Comparison of ENCODE assay signal across 31 cellular contexts in genomic region chr13:59368652-59369051, GRCh38.
A peak's percentile ranks its signal among the peaks of the same experiment; 100 is the strongest.
DNase-seq lines count a peak whose midpoint lies in the region; ATAC-seq, FAIRE-seq and TF ChIP-seq lines count a peak whose summit lies in the region.
"Had no signal": no experiment of that assay in that cellular context is flagged by ENCODE, and none has a peak within 500 bp of the region (broad histone marks: within the 10 kb centered on the region; RNA-seq: fewer than 3 reads in every experiment).

No MANE protein-coding gene starts in this region.

- POLR2A ChIA-PET in HepG2 (lab: Yijun Ruan, JAX): no interaction called here

- H3K4me1 ChIP-seq in liver (ENCODE audit: control insufficient read depth in 4 of 4, insufficient read depth in 4 of 4, low read length in 3 of 4): no peaks in the 10 kb centered on the region
- no peaks in the 10 kb centered on the region for H3K4me1 ChIP-seq in HepG2 (ENCODE audit: insufficient read depth, low read length)
- no peaks in the 10 kb centered on the region for H3K4me1 ChIP-seq in left lung
- H3K4me1 ChIP-seq in pancreas: peaks cover 0 to 9% (median 5%) of the 10 kb centered on the region in 3 donors
- H3K4me1 ChIP-seq in Karpas-422 (ENCODE audit: low read length): no peaks in the 10 kb centered on the region
- H3K4me1 ChIP-seq: suprapubic skin had no signal

- peak overlapping the region in 1 of 2 donors; percentile 9 for H3K9ac ChIP-seq in liver (ENCODE audit: low read depth in 1 of 2, low read length in 2 of 2)
- no peak overlapping the region for H3K9ac ChIP-seq in HepG2 (ENCODE audit: insufficient read depth, low read depth, low read length)
- H3K9ac ChIP-seq in Karpas-422 (ENCODE audit: low read length): no peak overlapping the region
- H3K9ac ChIP-seq: SK-N-SH had no signal

- BruUV-seq in HepG2 (replicated peaks; lab: Mats Ljungman, UMichigan): no TSS peak

- CTCF ChIA-PET in HepG2 (lab: Yijun Ruan, JAX; ENCODE audit: low intra/inter-chr PET ratio, low total read pairs): no interaction called here

- H3K36me3 ChIP-seq in liver (ENCODE audit: control insufficient read depth in 4 of 4, insufficient read depth in 3 of 4, low read depth in 1 of 4, low read length in 3 of 4): no peaks in the 10 kb centered on the region
- no peaks in the 10 kb centered on the region for H3K36me3 ChIP-seq in HepG2 (replicated peaks in 1 of 2; ENCODE audit: control insufficient read depth in 1 of 2, insufficient read depth in 2 of 2, low read length in 2 of 2)
- no peaks in the 10 kb centered on the region for H3K36me3 ChIP-seq in left lung
- no peaks in the 10 kb centered on the region for H3K36me3 ChIP-seq in pancreas
- no peaks in the 10 kb centered on the region for H3K36me3 ChIP-seq in Karpas-422 (ENCODE audit: insufficient read depth, low read length)
- H3K36me3 ChIP-seq: suprapubic skin had no signal

- H3K27me3 ChIP-seq in liver (ENCODE audit: control insufficient read depth in 4 of 4, insufficient read depth in 4 of 4, low read length in 3 of 4) (no peaks in the 10 kb centered on the region), HepG2 (ENCODE audit: control insufficient read depth in 1 of 2, insufficient read depth in 2 of 2, low read length in 2 of 2) (no peaks in the 10 kb centered on the region), left lung (no peaks in the 10 kb centered on the region), pancreas (no peaks in the 10 kb centered on the region), Karpas-422 (ENCODE audit: low read length) (no peaks in the 10 kb centered on the region)
- H3K27me3 ChIP-seq: suprapubic skin had no signal

- TF ChIP-seq RAD21 in liver (IDR thresholded peaks at IDR 0.05) (no peak), HepG2 (CRISPR knock-in tag; IDR thresholded peaks at IDR 0.05) (no peak)

- H2AFZ ChIP-seq in HepG2 (ENCODE audit: low read length) (no peak overlapping the region), Karpas-422 (ENCODE audit: low read length) (no peak overlapping the region)

- no peaks in the 10 kb centered on the region for H3K9me2 ChIP-seq in Karpas-422 (replicated peaks; ENCODE audit: insufficient read depth, low read length)
- H3K9me2 ChIP-seq: SK-N-SH had no signal

- H3K9me3 ChIP-seq in liver (ENCODE audit: control insufficient read depth in 4 of 4, low read length in 3 of 4) (no peaks in the 10 kb centered on the region), HepG2 (ENCODE audit: low read length) (no peaks in the 10 kb centered on the region), left lung (no peaks in the 10 kb centered on the region), pancreas (no peaks in the 10 kb centered on the region), Karpas-422 (ENCODE audit: low read length) (no peaks in the 10 kb centered on the region)
- H3K9me3 ChIP-seq: SK-N-SH, suprapubic skin had no signal

- DNase-seq in HepG2 (ENCODE audit: low spot score): no peak
- no peak for DNase-seq in left lung
- DNase-seq in pancreas: no peak
- DNase-seq in SHP77 (lab: John Stamatoyannopoulos, UW): no peak
- DNase-seq in cerebellum (ENCODE audit: low spot score): no peak
- DNase-seq in Karpas-422: no peak
- DNase-seq in NCI-H69 (lab: John Stamatoyannopoulos, UW): no peak
- DNase-seq: activated CD4-positive, alpha-beta T cell treated with anti-CD3 and anti-CD28 coated beads, Interleukin-2, amount 50 U/mL, for 48 hours; activated T-cell treated with anti-CD3 and anti-CD28 coated beads, Interleukin-2, amount 50 U/mL, for 72 hours; caudate nucleus; CD4-positive, alpha-beta T cell; DMS 273 treated with DMSO at 0.1 percent for 48 hours; effector memory CD8-positive, alpha-beta T cell; erythroblast; glutamatergic neuron; islet precursor cell; KG1; MM.1S; NCI-H1105 treated with DMSO at 0.1 percent for 48 hours; NCI-H187 treated with DMSO at 0.1 percent for 48 hours; NCI-H524 treated with DMSO at 0.1 percent for 48 hours; OCI-M1; SK-N-SH; stimulated activated naive B cell treated with anti-CD40 and anti-IgM and Interleukin-4, amounts not matched to agents 10 μg/mL and 1 μg/mL and 100 μg/mL, for 72 hours had no signal

- no peaks in the 10 kb centered on the region for H4K20me1 ChIP-seq in HepG2 (ENCODE audit: insufficient read depth, low read length)
- H4K20me1 ChIP-seq in Karpas-422 (ENCODE audit: insufficient read depth, low read depth, low read length): no peaks in the 10 kb centered on the region

- no peak overlapping the region for H3K4me3 ChIP-seq in liver (ENCODE audit: low read depth in 1 of 3, low read length in 3 of 3)
- H3K4me3 ChIP-seq in HepG2 (replicated peaks in 1 of 3; ENCODE audit: insufficient read depth in 1 of 3, low read depth in 2 of 3, low read length in 3 of 3): no peak overlapping the region
- H3K4me3 ChIP-seq in left lung: no peak overlapping the region
- H3K4me3 ChIP-seq in pancreas: no peak overlapping the region
- H3K4me3 ChIP-seq in Karpas-422 (ENCODE audit: low read length): no peak overlapping the region
- H3K4me3 ChIP-seq: lung, suprapubic skin had no signal

- ATAC-seq in HepG2 (no peak), left lung (peak; percentile 16), pancreas (peak in 3 of 4 donors; percentile 37 to 52 (median 41))
- ATAC-seq: activated T-cell treated with anti-CD3 and anti-CD28 coated beads, Interleukin-2, amount 50 U/mL, for 72 hours; effector memory CD8-positive, alpha-beta T cell; stimulated activated naive B cell treated with anti-CD40 and anti-IgM and Interleukin-4, amounts not matched to agents 10 μg/mL and 1 μg/mL and 100 μg/mL, for 72 hours had no signal

- intact Hi-C loops in HepG2 (cut with micrococcal nuclease; ENCODE audit: unreplicated experiment) (no loop called here), left lung (cut with DNase I) (no loop called here), pancreas (cut with DNase I) (no loop called here)

- FAIRE-seq in HepG2 (lab: Jason Lieb, UNC) (no peak), pancreas (lab: Jason Lieb, UNC) (no peak)
- FAIRE-seq: A204.1, GM19239, H54 had no signal

- TF ChIP-seq EP300 in HepG2 (IDR thresholded peaks at IDR 0.05; ENCODE audit: low read depth in 2 of 2, low read length in 2 of 2) (no peak), HepG2 (CRISPR knock-in tag; IDR thresholded peaks at IDR 0.05; ENCODE audit: borderline replicate concordance) (no peak)

- 59% methylated on average over 3 of the region's 3 CpGs for WGBS in liver
- 5% methylated on average over 3 of the region's 3 CpGs for WGBS in HepG2 (ENCODE audit: low lambda C conversion rate)
- 54 to 60% methylated on average over 3 of the region's 3 CpGs for WGBS in pancreas, 2 donors

- H3K27ac ChIP-seq in liver (ENCODE audit: low read depth in 1 of 2, low read length in 2 of 2) (peak overlapping the region in 1 of 2 donors; percentile 24), HepG2 (ENCODE audit: extremely low read length, insufficient read depth, low read length) (no peak overlapping the region), left lung (peak overlapping the region; percentile 56 to 69), pancreas (no peak overlapping the region), Karpas-422 (ENCODE audit: low read length) (no peak overlapping the region)
- H3K27ac ChIP-seq: RWPE1, suprapubic skin had no signal

- H3K79me2 ChIP-seq in HepG2 (ENCODE audit: insufficient read depth, low read length) (no peaks in the 10 kb centered on the region), Karpas-422 (ENCODE audit: low read length) (no peaks in the 10 kb centered on the region)

- in situ Hi-C loops in HepG2 (cut with HindIII; ENCODE audit: extremely low pct_ligation_motif_present, low pct_unique_long_range_greater_than_20kb): no loop called here

- no peak for TF ChIP-seq POLR2A in HepG2 (IDR thresholded peaks at IDR 0.05; ENCODE audit: insufficient read depth in 1 of 2, low read depth in 2 of 2, low read length in 2 of 2)

- TF ChIP-seq CTCF in liver (IDR thresholded peaks at IDR 0.05; ENCODE audit: low read depth, low read length, missing input control) (no peak), HepG2 (CRISPR knock-in tag; IDR thresholded peaks at IDR 0.05) (no peak), left lung (IDR thresholded peaks at IDR 0.05) (no peak), pancreas (IDR thresholded peaks at IDR 0.05) (no peak)

- H3K4me2 ChIP-seq in HepG2 (ENCODE audit: low read depth, low read length) (no peak overlapping the region), Karpas-422 (ENCODE audit: low read depth, low read length, poor library complexity, severe bottlenecking) (no peak overlapping the region)
- H3K4me2 ChIP-seq: SK-N-SH had no signal

TF ChIP-seq in liver, 16 proteins besides CTCF, POLR2A, EP300 and RAD21:
- TF ChIP-seq, protein P1, sequence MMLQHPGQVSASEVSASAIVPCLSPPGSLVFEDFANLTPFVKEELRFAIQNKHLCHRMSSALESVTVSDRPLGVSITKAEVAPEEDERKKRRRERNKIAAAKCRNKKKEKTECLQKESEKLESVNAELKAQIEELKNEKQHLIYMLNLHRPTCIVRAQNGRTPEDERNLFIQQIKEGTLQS (IDR thresholded peaks at IDR 0.05): no peak
- TF ChIP-seq NR2F2 (IDR thresholded peaks at IDR 0.05): peak; percentile 81

TF ChIP-seq in HepG2, 621 proteins besides CTCF, POLR2A, EP300 and RAD21:
- TF ChIP-seq ZNF709 (CRISPR knock-in tag; IDR thresholded peaks at IDR 0.05) (no peak), ZNF713 (CRISPR knock-in tag; IDR thresholded peaks at IDR 0.05) (no peak), ERF (CRISPR knock-in tag; IDR thresholded peaks at IDR 0.05) (no peak), ZNF75D (CRISPR knock-in tag; IDR thresholded peaks at IDR 0.05; ENCODE audit: borderline replicate concordance) (no peak), PCBP1 (IDR thresholded peaks at IDR 0.05; ENCODE audit: borderline replicate concordance, low read depth, low read length) (no peak), CBX2 (IDR thresholded peaks at IDR 0.05; ENCODE audit: low read depth, low read length) (no peak), CBX2 (CRISPR knock-in tag; IDR thresholded peaks at IDR 0.05; ENCODE audit: low read depth) (no peak)
- TF ChIP-seq, protein P2, sequence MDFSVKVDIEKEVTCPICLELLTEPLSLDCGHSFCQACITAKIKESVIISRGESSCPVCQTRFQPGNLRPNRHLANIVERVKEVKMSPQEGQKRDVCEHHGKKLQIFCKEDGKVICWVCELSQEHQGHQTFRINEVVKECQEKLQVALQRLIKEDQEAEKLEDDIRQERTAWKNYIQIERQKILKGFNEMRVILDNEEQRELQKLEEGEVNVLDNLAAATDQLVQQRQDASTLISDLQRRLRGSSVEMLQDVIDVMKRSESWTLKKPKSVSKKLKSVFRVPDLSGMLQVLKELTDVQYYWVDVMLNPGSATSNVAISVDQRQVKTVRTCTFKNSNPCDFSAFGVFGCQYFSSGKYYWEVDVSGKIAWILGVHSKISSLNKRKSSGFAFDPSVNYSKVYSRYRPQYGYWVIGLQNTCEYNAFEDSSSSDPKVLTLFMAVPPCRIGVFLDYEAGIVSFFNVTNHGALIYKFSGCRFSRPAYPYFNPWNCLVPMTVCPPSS (IDR thresholded peaks at IDR 0.05): no peak
- TF ChIP-seq, protein P3, sequence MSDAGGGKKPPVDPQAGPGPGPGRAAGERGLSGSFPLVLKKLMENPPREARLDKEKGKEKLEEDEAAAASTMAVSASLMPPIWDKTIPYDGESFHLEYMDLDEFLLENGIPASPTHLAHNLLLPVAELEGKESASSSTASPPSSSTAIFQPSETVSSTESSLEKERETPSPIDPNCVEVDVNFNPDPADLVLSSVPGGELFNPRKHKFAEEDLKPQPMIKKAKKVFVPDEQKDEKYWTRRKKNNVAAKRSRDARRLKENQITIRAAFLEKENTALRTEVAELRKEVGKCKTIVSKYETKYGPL (CRISPR knock-in tag; IDR thresholded peaks at IDR 0.05): no peak
TF ChIP-seq in HepG2: peak in this region for 0.

Comparison
In these comparisons a context has a peak if more than half of its experiments do, and no peak if none do; other contexts are left out.
1. H3K27ac ChIP-seq: peak in left lung (2 of 2); none in HepG2 (single experiment), pancreas (0 of 4) and Karpas-422 (single experiment).